8 cellular contexts compared by ENCODE assay signal in the genomic region with DNA sequence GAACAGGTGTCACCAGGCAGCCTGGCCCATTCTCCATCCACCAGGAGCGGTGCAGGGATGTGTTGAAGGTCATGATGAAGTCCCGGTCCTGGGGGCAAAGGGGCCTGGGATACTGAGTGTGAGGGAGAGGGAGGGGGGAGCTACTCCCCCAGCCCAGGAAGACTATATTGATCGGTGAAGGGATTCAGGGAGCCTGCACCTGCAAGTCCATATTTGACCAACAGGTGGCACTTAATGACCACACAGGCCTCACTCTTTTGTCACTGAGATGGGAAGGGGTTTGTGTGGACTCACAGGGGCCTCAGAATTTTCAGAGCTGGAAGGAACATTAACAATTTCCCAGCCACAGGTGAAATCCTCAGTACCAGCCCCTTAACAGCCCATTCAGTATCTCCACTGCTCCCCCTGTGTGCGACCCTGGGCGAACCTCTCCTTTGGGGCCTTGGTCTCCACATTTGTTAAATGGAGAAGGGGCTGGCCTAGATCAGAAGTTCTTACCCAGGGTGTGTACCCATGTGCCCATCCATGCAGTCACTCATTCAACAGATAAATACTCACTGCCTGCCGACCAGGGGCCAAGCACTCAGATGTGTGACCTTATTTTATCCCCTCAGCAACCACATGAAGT. TPM values are rescaled to one million over a fixed set of nuclear protein-coding genes. Genes with fewer than 3 reads are reported as not detected.
A peak's percentile ranks its signal among the peaks of the same experiment; 100 is the strongest.
DNase-seq lines count a peak whose midpoint lies in the region; ATAC-seq and TF ChIP-seq lines count a peak whose summit lies in the region.

No MANE protein-coding gene starts in this region.

- BruUV-seq in Panc1 (replicated peaks; lab: Mats Ljungman, UMichigan) = no TSS peak

- H3K9me2 ChIP-seq in DOHH2 (replicated peaks; ENCODE audit: control insufficient read depth, low read length) = no peaks in the 10 kb centered on the region

- peak; percentile 80 for TF ChIP-seq CTCF in DOHH2 (IDR thresholded peaks at IDR 0.05; ENCODE audit: low read depth, low read length, poor library complexity, severe bottlenecking)
- TF ChIP-seq CTCF in Panc1 (IDR thresholded peaks at IDR 0.05) = peak; percentile 94
- peak; percentile 39 to 76 (median 73) for TF ChIP-seq CTCF in breast epithelium (IDR thresholded peaks at IDR 0.05)
- peak; percentile 56 to 72 (median 62) for TF ChIP-seq CTCF in upper lobe of left lung (IDR thresholded peaks at IDR 0.05)

- peak; percentile 95 for TF ChIP-seq RAD21 in Ishikawa (IDR thresholded peaks at IDR 0.05; ENCODE audit: low read depth)

- no peak for ATAC-seq in Panc1
- no peak for ATAC-seq in upper lobe of left lung (ENCODE audit: low FRiP score in 2 of 2)
- ATAC-seq in GM18517 (IDR thresholded peaks at IDR 0.05; ENCODE audit: unreplicated experiment) = no peak
- no peak for ATAC-seq in HG03108 (IDR thresholded peaks at IDR 0.05; ENCODE audit: unreplicated experiment)

- H3K27me3 ChIP-seq in DOHH2 (ENCODE audit: control insufficient read depth, low read length) (peaks cover 20% of the 10 kb centered on the region), Panc1 (ENCODE audit: control insufficient read depth, insufficient read depth, low read length) (0 out of 2 replicates have a peak, but pooled peaks cover 2% of the 10 kb centered on the region), breast epithelium (peaks cover 0 to 4% of the 10 kb centered on the region in 2 donors), upper lobe of left lung (peaks cover 0 to 9% (median 6%) of the 10 kb centered on the region in 4 donors)

- H3K27ac ChIP-seq in DOHH2 (ENCODE audit: low read depth, low read length) = no peak overlapping the region
- no peak overlapping the region for H3K27ac ChIP-seq in Panc1 (ENCODE audit: low read length)
- no peak overlapping the region for H3K27ac ChIP-seq in breast epithelium
- H3K27ac ChIP-seq in upper lobe of left lung = no peak overlapping the region

- no peaks in the 10 kb centered on the region for H4K20me1 ChIP-seq in DOHH2 (ENCODE audit: control insufficient read depth, insufficient read depth, low read depth, low read length)

- H3K36me3 ChIP-seq in DOHH2 (ENCODE audit: control insufficient read depth, low read length) (no peaks in the 10 kb centered on the region), Panc1 (ENCODE audit: control insufficient read depth, insufficient read depth, low read length) (no peaks in the 10 kb centered on the region), breast epithelium (no peaks in the 10 kb centered on the region), upper lobe of left lung (no peaks in the 10 kb centered on the region)

- no peaks in the 10 kb centered on the region for H3K79me2 ChIP-seq in DOHH2 (ENCODE audit: control insufficient read depth, low read length)

- in situ Hi-C loops in Panc1 (cut with HindIII; ENCODE audit: low pct_unique_long_range_greater_than_20kb, low sequenced_read_pairs) = no loop called here

- TF ChIP-seq EP300 in Ishikawa (IDR thresholded peaks at IDR 0.05; ENCODE audit: borderline replicate concordance) (no peak), upper lobe of left lung (IDR thresholded peaks at IDR 0.05) (no peak)

- H3K4me2 ChIP-seq in DOHH2 (ENCODE audit: low read length) = no peak overlapping the region

- DNase-seq in Panc1 (ENCODE audit: low read depth, low spot score) (no peak), breast epithelium (ENCODE audit: low spot score in 2 of 2) (no peak), medulla oblongata (ENCODE audit: extremely low spot score) (peak; percentile 47), upper lobe of left lung (no peak)

- intact Hi-C loops in Panc1 (cut with micrococcal nuclease; ENCODE audit: unreplicated experiment) = loop anchor here (5.0 to 10.0 kb wide), 2 partner anchors 51 to 238 kb away; a partner anchor contains a TSS
- intact Hi-C loops in breast epithelium (cut with DNase I; ENCODE audit: low total_unique reads) = no loop called here

- CTCF ChIA-PET in Panc1 (lab: Charles Lee) = interaction anchor here (0.6 to 1.4 kb wide), 4 partner anchors 20 to 720 kb away, joined by 3 to 12 read pairs (median 4); no protein-coding TSS in a partner anchor

- no peak for TF ChIP-seq POLR2A in breast epithelium (IDR thresholded peaks at IDR 0.05)
- no peak for TF ChIP-seq POLR2A in upper lobe of left lung (IDR thresholded peaks at IDR 0.05)

- 41 to 46% methylated on average over 4 to 6 of the region's 6 CpGs for WGBS in upper lobe of left lung, 2 donors

- H3K9me3 ChIP-seq in DOHH2 (ENCODE audit: control insufficient read depth, insufficient read depth, low read length) (no peaks in the 10 kb centered on the region), Panc1 (ENCODE audit: control insufficient read depth, insufficient read depth, low read depth, low read length) (no peaks in the 10 kb centered on the region), breast epithelium (no peaks in the 10 kb centered on the region), upper lobe of left lung (no peaks in the 10 kb centered on the region)

- no peak overlapping the region for H3K4me3 ChIP-seq in DOHH2 (ENCODE audit: low read length)
- H3K4me3 ChIP-seq in Panc1 (ENCODE audit: low read depth in 2 of 2, low read length in 2 of 2) = no peak overlapping the region
- H3K4me3 ChIP-seq in breast epithelium = no peak overlapping the region
- H3K4me3 ChIP-seq in upper lobe of left lung = no peak overlapping the region

- POLR2A ChIA-PET in Panc1 (lab: Charles Lee) = no interaction called here

- H3F3A ChIP-seq in DOHH2 (ENCODE audit: control insufficient read depth, insufficient read depth) = peaks cover 2% of the 10 kb centered on the region; the same call in 1 of the 2 replicates

- H3K4me1 ChIP-seq in DOHH2 (ENCODE audit: control insufficient read depth, low read length) (peaks cover 20% of the 10 kb centered on the region), Panc1 (ENCODE audit: control insufficient read depth, insufficient read depth, low read length) (0 out of 2 replicates have a peak, but pooled peaks cover 4% of the 10 kb centered on the region), breast epithelium (peaks cover 6 to 13% of the 10 kb centered on the region in 2 donors), upper lobe of left lung (peaks cover 9 to 15% (median 13%) of the 10 kb centered on the region in 4 donors)

TF ChIP-seq in Ishikawa, 13 proteins besides CTCF, POLR2A, EP300 and RAD21:
- TF ChIP-seq EGR1 (IDR thresholded peaks at IDR 0.05) = no peak
- TF ChIP-seq, protein P1, sequence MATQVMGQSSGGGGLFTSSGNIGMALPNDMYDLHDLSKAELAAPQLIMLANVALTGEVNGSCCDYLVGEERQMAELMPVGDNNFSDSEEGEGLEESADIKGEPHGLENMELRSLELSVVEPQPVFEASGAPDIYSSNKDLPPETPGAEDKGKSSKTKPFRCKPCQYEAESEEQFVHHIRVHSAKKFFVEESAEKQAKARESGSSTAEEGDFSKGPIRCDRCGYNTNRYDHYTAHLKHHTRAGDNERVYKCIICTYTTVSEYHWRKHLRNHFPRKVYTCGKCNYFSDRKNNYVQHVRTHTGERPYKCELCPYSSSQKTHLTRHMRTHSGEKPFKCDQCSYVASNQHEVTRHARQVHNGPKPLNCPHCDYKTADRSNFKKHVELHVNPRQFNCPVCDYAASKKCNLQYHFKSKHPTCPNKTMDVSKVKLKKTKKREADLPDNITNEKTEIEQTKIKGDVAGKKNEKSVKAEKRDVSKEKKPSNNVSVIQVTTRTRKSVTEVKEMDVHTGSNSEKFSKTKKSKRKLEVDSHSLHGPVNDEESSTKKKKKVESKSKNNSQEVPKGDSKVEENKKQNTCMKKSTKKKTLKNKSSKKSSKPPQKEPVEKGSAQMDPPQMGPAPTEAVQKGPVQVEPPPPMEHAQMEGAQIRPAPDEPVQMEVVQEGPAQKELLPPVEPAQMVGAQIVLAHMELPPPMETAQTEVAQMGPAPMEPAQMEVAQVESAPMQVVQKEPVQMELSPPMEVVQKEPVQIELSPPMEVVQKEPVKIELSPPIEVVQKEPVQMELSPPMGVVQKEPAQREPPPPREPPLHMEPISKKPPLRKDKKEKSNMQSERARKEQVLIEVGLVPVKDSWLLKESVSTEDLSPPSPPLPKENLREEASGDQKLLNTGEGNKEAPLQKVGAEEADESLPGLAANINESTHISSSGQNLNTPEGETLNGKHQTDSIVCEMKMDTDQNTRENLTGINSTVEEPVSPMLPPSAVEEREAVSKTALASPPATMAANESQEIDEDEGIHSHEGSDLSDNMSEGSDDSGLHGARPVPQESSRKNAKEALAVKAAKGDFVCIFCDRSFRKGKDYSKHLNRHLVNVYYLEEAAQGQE (IDR thresholded peaks at IDR 0.05; ENCODE audit: low read depth) = no peak
- TF ChIP-seq TAF1 (IDR thresholded peaks at IDR 0.05; ENCODE audit: low read depth) = no peak
- no peak for TF ChIP-seq ZBTB7A (IDR thresholded peaks at IDR 0.05; ENCODE audit: low read depth)
- no peak for TF ChIP-seq CEBPB (IDR thresholded peaks at IDR 0.05)
- TF ChIP-seq TCF12 (IDR thresholded peaks at IDR 0.05; ENCODE audit: low read depth) = no peak
- TF ChIP-seq NFIC (IDR thresholded peaks at IDR 0.05) = no peak

RNA-seq across cellular contexts. Expression of a gene that starts 55.6 kb away (rescaled TPM):
- 1.7 TPM for total RNA-seq in Panc1 (2021; ENCODE audit: unreplicated experiment)
- polyA plus RNA-seq in Panc1 (2012; ENCODE audit: insufficient read length) = 2.5 TPM
- 1 to 10 TPM in 1 of 3 donors, under 1 TPM in 1, not detected in 1; 0.16 to 2.0 TPM for total RNA-seq in breast epithelium
- under 1 TPM in 2 of 6 donors, not detected in 4; 0.13 to 0.31 TPM for total RNA-seq in upper lobe of left lung
